Comparison of ENCODE assay signal across 2 cellular contexts in genomic region chr11:44524751-44525171, GRCh38.
TF ChIP-seq lines count a peak whose summit lies in the region.

No MANE protein-coding gene starts in this region.

TF ChIP-seq in HepG2, 621 proteins besides CTCF, POLR2A, EP300 and RAD21:
- TF ChIP-seq MAFK (conservative IDR thresholded peaks at IDR 0.05 in 1 of 2, IDR thresholded peaks at IDR 0.05 in 1 of 2; ENCODE audit: low read length in 2 of 2), result 0 out of 4 replicates have a peak, but pooled peaks of 1 of the 2 experiments have one; percentile 14
- no peak for TF ChIP-seq YEATS2 (CRISPR knock-in tag; IDR thresholded peaks at IDR 0.05; ENCODE audit: borderline replicate concordance)
- 0 out of 2 replicates have a peak, but pooled peaks have one; percentile 19 for TF ChIP-seq MAFF (IDR thresholded peaks at IDR 0.05; ENCODE audit: low read depth, low read length)

TF ChIP-seq in H1, 55 proteins besides CTCF, POLR2A, EP300 and RAD21:
- no peak for TF ChIP-seq SP1 (IDR thresholded peaks at IDR 0.05; ENCODE audit: low read depth, low read length)
- TF ChIP-seq KDM5A (IDR thresholded peaks at IDR 0.05; ENCODE audit: low read length), result no peak
- TF ChIP-seq SIRT6 (IDR thresholded peaks at IDR 0.05; ENCODE audit: low read length), result no peak
- no peak for TF ChIP-seq POLR2AphosphoS5 (IDR thresholded peaks at IDR 0.05; ENCODE audit: low read depth, low read length)
